In the genomic region with DNA sequence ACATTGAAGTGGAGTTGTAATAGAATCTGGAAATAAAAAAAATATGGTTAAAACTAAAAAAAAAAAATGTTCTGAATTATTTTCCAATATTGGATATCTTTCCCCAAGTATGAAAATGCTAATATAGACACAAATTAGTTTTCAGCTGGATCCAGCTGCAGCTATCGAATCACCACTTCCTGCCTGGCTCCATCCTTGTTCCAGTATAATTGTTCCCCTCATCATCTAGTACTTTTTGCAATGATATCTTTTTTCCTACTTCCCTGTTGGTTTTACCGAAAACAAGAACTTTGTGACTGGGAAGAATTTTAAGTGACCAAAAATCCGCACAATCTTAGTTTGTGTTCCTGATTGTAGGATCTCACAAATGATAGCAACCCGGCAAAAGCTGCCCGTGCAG, we compare ENCODE assay signal across 38 cellular contexts. TPM values are rescaled to one million over a fixed set of nuclear protein-coding genes. Genes with fewer than 3 reads are reported as not detected.
"Had no signal": no experiment of that assay in that cellular context is flagged by ENCODE, and none has a peak within 500 bp of the region (broad histone marks: within the 10 kb centered on the region; RNA-seq: fewer than 3 reads in every experiment).

No MANE protein-coding gene starts in this region.

- H3K27me3 ChIP-seq: MG63 had no signal

- H3K9ac ChIP-seq: KMS-11 had no signal

- H3K27ac ChIP-seq: KMS-11 had no signal

- H3K9me3 ChIP-seq: MG63 had no signal

- H3K4me3 ChIP-seq: MG63 had no signal

- DNase-seq: Karpas-422, Kasumi-1, MG63, MM.1S, MV-4-11, NCI-H1048, NCI-H1092, NCI-H1092 treated with DMSO at 0.1 percent for 48 hours, NCI-H1105, NCI-H1105 treated with DMSO at 0.1 percent for 48 hours, NCI-H1417, NCI-H1417 treated with DMSO at 0.1 percent for 48 hours, NCI-H1436, NCI-H1436 treated with DMSO at 0.1 percent for 48 hours, NCI-H146, NCI-H1694, NCI-H1694 treated with DMSO at 0.1 percent for 48 hours, NCI-H187, NCI-H187 treated with DMSO at 0.1 percent for 48 hours, NCI-H1930, NCI-H2029, NCI-H2029 treated with DMSO at 0.1 percent for 48 hours, NCI-H2081, NCI-H2081 treated with DMSO at 0.1 percent for 48 hours, NCI-H2107, NCI-H2171 treated with DMSO at 0.1 percent for 48 hours, NCI-H2227 treated with DMSO at 0.1 percent for 48 hours, NCI-H226, NCI-H345, NCI-H446, NCI-H446 treated with DMSO at 0.1 percent for 48 hours, NCI-H510A, NCI-H510A treated with DMSO at 0.1 percent for 48 hours had no signal

- H3K4me2 ChIP-seq: KMS-11 had no signal

- H3K36me3 ChIP-seq: MG63 had no signal

RNA-seq across cellular contexts. Expression of a gene that starts 9.4 kb away (rescaled TPM):
- total RNA-seq: LHCN-M2, M059J, MCF 10A, NCI-H460 had no signal

RNA-seq across cellular contexts. Expression of a gene that starts 17.4 kb away (rescaled TPM):
- total RNA-seq: LHCN-M2, M059J, MCF 10A, NCI-H460 had no signal

RNA-seq across cellular contexts. Expression of a gene that starts 47.6 kb away (rescaled TPM):
- total RNA-seq: LHCN-M2, M059J, MCF 10A, NCI-H460 had no signal
